ENCODE assay signal across 1 cellular context in the genomic region with DNA sequence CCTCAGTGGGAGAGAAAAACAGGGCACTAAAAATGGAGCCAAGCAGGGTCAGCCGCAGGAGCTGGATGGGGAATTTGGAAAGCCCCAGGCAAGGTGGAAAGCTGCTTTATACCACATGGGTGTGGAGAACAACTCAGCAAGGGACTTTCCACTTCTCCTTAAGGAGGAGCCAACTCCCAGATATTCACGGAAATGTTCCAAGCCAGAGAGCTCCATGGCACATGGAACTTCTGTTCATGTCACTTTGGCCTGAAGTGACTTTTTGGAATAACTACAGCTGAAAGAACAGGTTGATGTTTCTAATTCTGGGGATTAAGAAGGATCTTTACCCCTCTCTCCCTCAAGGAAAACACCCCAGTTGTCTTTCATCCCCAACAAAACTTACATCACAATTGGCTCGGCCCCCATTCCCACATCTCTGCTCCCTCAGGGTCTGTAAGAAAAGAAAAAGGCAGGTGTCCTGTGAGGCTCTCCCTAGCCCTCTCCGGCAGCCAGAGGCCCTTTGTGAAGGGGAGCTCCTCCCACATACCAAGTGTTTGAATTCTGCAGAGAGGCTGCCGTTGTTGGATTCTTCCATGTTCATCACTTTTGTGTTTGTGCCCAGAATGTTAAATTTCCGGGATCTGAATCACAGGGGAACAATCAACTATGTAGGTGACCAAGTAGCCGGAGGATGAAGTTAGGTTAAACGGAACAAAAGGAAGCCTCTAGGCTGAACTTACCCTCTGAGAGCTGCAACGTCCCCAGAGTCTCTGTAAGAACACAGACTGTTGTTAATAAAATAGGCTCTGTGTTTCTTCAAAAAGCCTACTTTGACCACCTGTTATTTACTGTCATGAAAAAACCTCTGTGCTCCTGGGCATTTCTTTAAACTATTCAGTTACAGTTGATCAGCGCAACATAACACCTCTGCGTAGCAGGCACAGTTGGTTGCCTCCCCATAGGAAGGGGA.
TF ChIP-seq lines count a peak whose summit lies in the region.

No MANE protein-coding gene starts in this region.

TF ChIP-seq in GM12891, 5 proteins besides CTCF, POLR2A, EP300 and RAD21:
- TF ChIP-seq SPI1 (IDR thresholded peaks at IDR 0.05; ENCODE audit: low read depth, low read length) = no peak
- no peak for TF ChIP-seq TAF1 (IDR thresholded peaks at IDR 0.05; ENCODE audit: low read depth, low read length)
- no peak for TF ChIP-seq PAX5 (IDR thresholded peaks at IDR 0.05; ENCODE audit: insufficient read depth, low read length, severe bottlenecking)
- TF ChIP-seq POLR2AphosphoS5 (IDR thresholded peaks at IDR 0.05; ENCODE audit: low read depth, low read length) = no peak
- no peak for TF ChIP-seq POU2F2 (IDR thresholded peaks at IDR 0.05; ENCODE audit: low read depth, low read length)
TF ChIP-seq in GM12891: peak in this region for 0.
